21 cellular contexts compared by ENCODE assay signal in the genomic region with DNA sequence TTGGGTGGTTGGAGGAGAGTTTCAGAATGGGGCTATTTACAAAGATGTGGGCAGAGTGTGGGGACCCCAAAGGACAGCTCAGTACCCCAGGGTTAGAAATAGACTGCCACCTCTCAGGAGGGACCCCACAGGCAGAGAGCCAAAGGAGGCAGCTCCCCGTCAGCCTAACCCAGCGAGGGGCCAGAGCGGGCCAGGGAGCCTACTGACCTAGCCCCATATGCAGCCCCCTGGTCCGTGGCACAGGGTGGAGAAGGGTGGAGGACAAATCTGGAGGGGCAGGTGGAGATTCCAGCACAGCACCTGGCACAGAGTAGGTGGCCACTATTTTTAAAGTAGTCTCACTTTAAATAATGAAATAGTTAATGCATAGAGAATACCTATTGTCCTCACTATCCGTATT.
"Had no signal": no experiment of that assay in that cellular context is flagged by ENCODE, and none has a peak within 500 bp of the region (broad histone marks: within the 10 kb centered on the region; RNA-seq: fewer than 3 reads in every experiment).

No MANE protein-coding gene starts in this region.

- H3K4me3 ChIP-seq: colonic mucosa, lung, right lobe of liver, smooth muscle cell, tibial nerve had no signal

- H3K36me3 ChIP-seq: colonic mucosa, right lobe of liver, tibial nerve had no signal

- H3K9me3 Mint-ChIP-seq: activated naive CD4-positive, alpha-beta T cell treated with anti-CD3 and anti-CD28 coated beads, Interleukin-2, amount 50 U/mL, for 72 hours; activated T-cell treated with anti-CD3 and anti-CD28 coated beads, Interleukin-2, amount 50 U/mL, for 72 hours; immature natural killer cell; natural killer cell; WTC11 had no signal

- H3K9me3 ChIP-seq: colonic mucosa, right lobe of liver, tibial nerve had no signal

- H3K27me3 ChIP-seq: colonic mucosa, right lobe of liver, tibial nerve had no signal

- H3K4me1 Mint-ChIP-seq: immature natural killer cell, natural killer cell, WTC11 had no signal

- H3K4me3 Mint-ChIP-seq: activated CD8-positive, alpha-beta memory T cell treated with anti-CD3 and anti-CD28 coated beads, Interleukin-2, amount 10 ng/mL, durations not matched to agents 7 days and 5 days; activated CD8-positive, alpha-beta T cell treated with anti-CD3 and anti-CD28 coated beads, Interleukin-2, amount 10 ng/mL, durations not matched to agents 7 days and 5 days; activated T-cell treated with anti-CD3 and anti-CD28 coated beads, Interleukin-2, amount 50 U/mL, for 72 hours; immature natural killer cell; natural killer cell; WTC11 had no signal

- DNase-seq: activated CD8-positive, alpha-beta memory T cell treated with anti-CD3 and anti-CD28 coated beads, Interleukin-2, amount 10 ng/mL, durations not matched to agents 7 days and 5 days; activated CD8-positive, alpha-beta T cell treated with anti-CD3 and anti-CD28 coated beads, Interleukin-2, amount 10 ng/mL, durations not matched to agents 7 days and 5 days; activated naive CD4-positive, alpha-beta T cell; activated T-cell treated with anti-CD3 and anti-CD28 coated beads, Interleukin-2, amount 50 U/mL, for 72 hours; colonic mucosa; effector CD8-positive, alpha-beta T cell; hypothalamus; immature natural killer cell; mesendoderm; natural killer cell; stimulated activated CD4-positive, alpha-beta T cell treated with anti-CD3 and anti-CD28 coated beads, Interleukin-15, amount 100 ng/mL, for 24 hours; stimulated activated CD4-positive, alpha-beta T cell treated with anti-CD3 and anti-CD28 coated beads, Interleukin-2, amount 100 ng/mL, for 24 hours; stimulated activated naive CD4-positive, alpha-beta T cell had no signal

- H3K4me1 ChIP-seq: colonic mucosa, right lobe of liver had no signal

- H3K27ac Mint-ChIP-seq: activated CD8-positive, alpha-beta memory T cell treated with anti-CD3 and anti-CD28 coated beads, Interleukin-2, amount 10 ng/mL, durations not matched to agents 7 days and 5 days; activated CD8-positive, alpha-beta T cell treated with anti-CD3 and anti-CD28 coated beads, Interleukin-2, amount 10 ng/mL, durations not matched to agents 7 days and 5 days; activated T-cell treated with anti-CD3 and anti-CD28 coated beads, Interleukin-2, amount 50 U/mL, for 72 hours; immature natural killer cell; natural killer cell; WTC11 had no signal

- ATAC-seq: activated CD8-positive, alpha-beta memory T cell treated with anti-CD3 and anti-CD28 coated beads, Interleukin-2, amount 10 ng/mL, durations not matched to agents 7 days and 5 days; activated naive CD4-positive, alpha-beta T cell treated with anti-CD3 and anti-CD28 coated beads, Interleukin-2, amount 50 U/mL, for 72 hours; activated T-cell treated with anti-CD3 and anti-CD28 coated beads, Interleukin-2, amount 50 U/mL, for 72 hours; left lobe of liver; right lobe of liver; WTC11 had no signal

- H3K27ac ChIP-seq: colonic mucosa, epithelial cell of prostate, right lobe of liver had no signal

- H3K36me3 Mint-ChIP-seq: activated CD8-positive, alpha-beta memory T cell treated with anti-CD3 and anti-CD28 coated beads, Interleukin-2, amount 10 ng/mL, durations not matched to agents 7 days and 5 days; activated naive CD4-positive, alpha-beta T cell treated with anti-CD3 and anti-CD28 coated beads, Interleukin-2, amount 50 U/mL, for 72 hours; natural killer cell; WTC11 had no signal

- H3K4me2 ChIP-seq: smooth muscle cell had no signal
